In the genomic region with DNA sequence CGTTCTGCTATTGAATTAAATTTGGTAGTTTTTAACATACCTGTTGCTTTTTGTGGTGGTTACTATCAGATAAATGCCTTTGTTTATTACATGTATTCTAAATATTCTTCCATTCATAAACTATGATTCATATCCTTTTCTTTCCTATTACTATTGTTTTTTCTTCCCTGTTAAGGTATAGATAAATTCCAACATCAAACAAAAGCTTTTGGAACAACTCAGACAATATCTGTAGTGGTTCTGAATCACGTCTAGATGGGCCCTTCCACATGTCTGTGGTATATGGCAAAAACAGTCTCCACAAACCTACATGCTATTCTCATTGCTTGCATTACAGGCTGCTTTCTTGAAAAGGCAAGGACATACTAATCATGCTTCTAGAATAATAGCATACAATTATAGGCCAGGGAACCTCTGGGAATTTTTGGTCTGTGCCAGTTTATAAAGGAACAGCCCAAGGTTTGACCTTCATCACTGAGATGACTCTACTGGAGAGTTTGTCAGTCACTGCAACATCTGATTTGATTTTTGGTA, we compare ENCODE assay signal across 17 cellular contexts. TPM values are rescaled to one million over a fixed set of nuclear protein-coding genes. Genes with fewer than 3 reads are reported as not detected.
DNase-seq lines count a peak whose midpoint lies in the region; ATAC-seq, FAIRE-seq and TF ChIP-seq lines count a peak whose summit lies in the region.
"Had no signal": no experiment of that assay in that cellular context is flagged by ENCODE, and none has a peak within 500 bp of the region (broad histone marks: within the 10 kb centered on the region; RNA-seq: fewer than 3 reads in every experiment).

No MANE protein-coding gene starts in this region.

- CTCF ChIA-PET in endothelial cell of umbilical vein (lab: Charles Lee) = no interaction called here
- CTCF ChIA-PET in activated CD8-positive, alpha-beta T cell treated with anti-CD3 and anti-CD28 coated beads, Interleukin-2, amount 10 ng/mL, durations not matched to agents 7 days and 5 days (lab: Charles Lee) = interaction anchor here (2.5 kb wide), 1 partner anchor 7 kb away, joined by 10 read pairs; no protein-coding TSS in a partner anchor

- intact Hi-C loops in endothelial cell of umbilical vein (cut with micrococcal nuclease) = no loop called here

- H3K9me2 ChIP-seq in Loucy (replicated peaks; ENCODE audit: low read depth, low read length) = no peaks in the 10 kb centered on the region

- no peaks in the 10 kb centered on the region for H3K9me3 Mint-ChIP-seq in activated naive CD4-positive, alpha-beta T cell treated with anti-CD3 and anti-CD28 coated beads, Interleukin-2, amount 50 U/mL, for 24 hours
- H3K9me3 Mint-ChIP-seq in activated naive CD4-positive, alpha-beta T cell treated with anti-CD3 and anti-CD28 coated beads, Interleukin-2, amount 50 U/mL, for 72 hours = no peaks in the 10 kb centered on the region
- H3K9me3 Mint-ChIP-seq in activated CD8-positive, alpha-beta T cell treated with anti-CD3 and anti-CD28 coated beads, Interleukin-2, amount 10 ng/mL, durations not matched to agents 7 days and 5 days (ENCODE audit: insufficient read depth) = no peaks in the 10 kb centered on the region
- H3K9me3 Mint-ChIP-seq: CD14-positive monocyte had no signal

- H3K4me3 Mint-ChIP-seq in activated naive CD4-positive, alpha-beta T cell treated with anti-CD3 and anti-CD28 coated beads, Interleukin-2, amount 50 U/mL, for 24 hours = no peak overlapping the region
- H3K4me3 Mint-ChIP-seq in activated CD8-positive, alpha-beta T cell treated with anti-CD3 and anti-CD28 coated beads, Interleukin-2, amount 10 ng/mL, durations not matched to agents 7 days and 5 days = no peak overlapping the region
- H3K4me3 Mint-ChIP-seq: CD14-positive monocyte had no signal

- 70% methylated on average over 2 of the region's 2 CpGs for WGBS in smooth muscle cell (ENCODE audit: low lambda C conversion rate)

- H2AFZ ChIP-seq in Loucy (ENCODE audit: low read length) = no peak overlapping the region
- no peak overlapping the region for H2AFZ ChIP-seq in endothelial cell of umbilical vein (ENCODE audit: low read depth, low read length)
- no peak overlapping the region for H2AFZ ChIP-seq in smooth muscle cell (ENCODE audit: low read depth)

- H3F3A ChIP-seq in Loucy (ENCODE audit: low read depth) (no peaks in the 10 kb centered on the region; the same call in 1 of the 2 replicates), smooth muscle cell (ENCODE audit: low read depth) (peaks cover 5% of the 10 kb centered on the region)

- H3K4me3 ChIP-seq in Loucy (ENCODE audit: low read length, poor library complexity, severe bottlenecking) = peak overlapping the region; percentile 22
- H3K4me3 ChIP-seq in endothelial cell of umbilical vein (replicated peaks in 1 of 3; ENCODE audit: insufficient read depth in 1 of 3, low read depth in 1 of 3, low read length in 3 of 3) = no peak overlapping the region
- H3K4me3 ChIP-seq in smooth muscle cell = no peak overlapping the region
- H3K4me3 ChIP-seq: SJCRH30 had no signal

- H3K36me3 ChIP-seq in Loucy (ENCODE audit: insufficient read depth, low read length) = no peaks in the 10 kb centered on the region
- H3K36me3 ChIP-seq in endothelial cell of umbilical vein (ENCODE audit: control insufficient read depth in 2 of 2, extremely low read depth in 1 of 2, insufficient read depth in 2 of 2, low read length in 2 of 2) = no peaks in the 10 kb centered on the region
- H3K36me3 ChIP-seq in smooth muscle cell (ENCODE audit: low read depth) = no peaks in the 10 kb centered on the region

- dilution Hi-C loops in endothelial cell of umbilical vein (cut with MboI; ENCODE audit: extremely low pct_ligation_motif_present, low sequenced_read_pairs) = no loop called here

- TF ChIP-seq POLR2A in endothelial cell of umbilical vein (IDR thresholded peaks at IDR 0.05; ENCODE audit: low read depth, low read length) = no peak

- no TSS peak for BruUV-seq in endothelial cell of umbilical vein (replicated peaks; lab: Mats Ljungman, UMichigan)

- peak overlapping the region; percentile 8 for H3K27ac Mint-ChIP-seq in activated naive CD4-positive, alpha-beta T cell treated with anti-CD3 and anti-CD28 coated beads, Interleukin-2, amount 50 U/mL, for 24 hours
- H3K27ac Mint-ChIP-seq in activated naive CD4-positive, alpha-beta T cell treated with anti-CD3 and anti-CD28 coated beads, Interleukin-2, amount 50 U/mL, for 72 hours = no peak overlapping the region
- no peak overlapping the region for H3K27ac Mint-ChIP-seq in activated CD8-positive, alpha-beta T cell treated with anti-CD3 and anti-CD28 coated beads, Interleukin-2, amount 10 ng/mL, durations not matched to agents 7 days and 5 days
- H3K27ac Mint-ChIP-seq: CD14-positive monocyte had no signal

- H3K27me3 ChIP-seq in Loucy (ENCODE audit: insufficient read depth, low read length, poor library complexity, severe bottlenecking) = no peaks in the 10 kb centered on the region
- no peaks in the 10 kb centered on the region for H3K27me3 ChIP-seq in endothelial cell of umbilical vein (ENCODE audit: control insufficient read depth in 2 of 2, insufficient read depth in 2 of 2, low read length in 2 of 2)
- H3K27me3 ChIP-seq in smooth muscle cell (ENCODE audit: low read depth) = no peaks in the 10 kb centered on the region
- H3K27me3 ChIP-seq: SJCRH30 had no signal

- no peak for TF ChIP-seq CTCF in Loucy (conservative IDR thresholded peaks at IDR 0.05; ENCODE audit: low read length)
- TF ChIP-seq CTCF in endothelial cell of umbilical vein (IDR thresholded peaks at IDR 0.05; ENCODE audit: extremely low read depth in 1 of 2, insufficient read depth in 1 of 2, low read depth in 1 of 2, low read length in 2 of 2) = no peak
- TF ChIP-seq CTCF in smooth muscle cell (IDR thresholded peaks at IDR 0.05; ENCODE audit: borderline replicate concordance, insufficient read depth, poor library complexity, severe bottlenecking) = no peak

- H3K9ac ChIP-seq in Loucy (ENCODE audit: low read depth, low read length, poor library complexity, severe bottlenecking) (no peak overlapping the region), endothelial cell of umbilical vein (replicated peaks; ENCODE audit: extremely low read depth, insufficient read depth, low read length) (no peak overlapping the region), smooth muscle cell (ENCODE audit: low read depth) (no peak overlapping the region)

- H3K4me1 ChIP-seq in Loucy (ENCODE audit: insufficient read depth, low read length, poor library complexity, severe bottlenecking) (peaks cover 50% of the 10 kb centered on the region), endothelial cell of umbilical vein (ENCODE audit: control insufficient read depth, extremely low read depth, insufficient read depth, low read length) (peaks cover 40% of the 10 kb centered on the region), smooth muscle cell (ENCODE audit: low read depth) (peaks cover 14% of the 10 kb centered on the region)
- H3K4me1 ChIP-seq: SJCRH30 had no signal

- no peaks in the 10 kb centered on the region for H3K9me1 ChIP-seq in endothelial cell of umbilical vein (replicated peaks; ENCODE audit: control insufficient read depth, extremely low read depth, insufficient read depth, low read length)

- no peaks in the 10 kb centered on the region for H3K36me3 Mint-ChIP-seq in activated naive CD4-positive, alpha-beta T cell treated with anti-CD3 and anti-CD28 coated beads, Interleukin-2, amount 50 U/mL, for 24 hours
- H3K36me3 Mint-ChIP-seq in activated naive CD4-positive, alpha-beta T cell treated with anti-CD3 and anti-CD28 coated beads, Interleukin-2, amount 50 U/mL, for 72 hours = peaks cover 0 to 5% of the 10 kb centered on the region in 2 donors
- peaks cover 4% of the 10 kb centered on the region for H3K36me3 Mint-ChIP-seq in activated CD8-positive, alpha-beta T cell treated with anti-CD3 and anti-CD28 coated beads, Interleukin-2, amount 10 ng/mL, durations not matched to agents 7 days and 5 days (ENCODE audit: low read depth)
- H3K36me3 Mint-ChIP-seq: CD14-positive monocyte had no signal

- peak overlapping the region; percentile 67 for H3K27ac ChIP-seq in endothelial cell of umbilical vein (ENCODE audit: insufficient read depth, low read depth, low read length)
- peak overlapping the region; percentile 39 for H3K27ac ChIP-seq in smooth muscle cell (ENCODE audit: low read depth)
- H3K27ac ChIP-seq: SJCRH30 had no signal

- POLR2A ChIA-PET in endothelial cell of umbilical vein (lab: Charles Lee) = no interaction called here
- POLR2A ChIA-PET in activated CD8-positive, alpha-beta T cell treated with anti-CD3 and anti-CD28 coated beads, Interleukin-2, amount 10 ng/mL, durations not matched to agents 7 days and 5 days (lab: Charles Lee) = no interaction called here

- no peak for DNase-seq in activated naive CD4-positive, alpha-beta T cell treated with anti-CD3 and anti-CD28 coated beads, Interleukin-2, amount 50 U/mL, for 72 hours (ENCODE audit: low spot score in 2 of 2)
- DNase-seq in endothelial cell of umbilical vein (ENCODE audit: low read depth, low spot score) = peak; percentile 51
- no peak for DNase-seq in smooth muscle cell (lab: John Stamatoyannopoulos, UW; ENCODE audit: unreplicated experiment)
- no peak for DNase-seq in activated CD8-positive, alpha-beta T cell treated with anti-CD3 and anti-CD28 coated beads, Interleukin-2, amount 10 ng/mL, durations not matched to agents 7 days and 5 days
- DNase-seq: COR-L47, DMS53, H7, Kasumi-1, NCI-H2029, NCI-H510A, SJCRH30 had no signal

- peak; percentile 37 for FAIRE-seq in endothelial cell of umbilical vein (lab: Jason Lieb, UNC)
- FAIRE-seq: G401.6 had no signal

- no peaks in the 10 kb centered on the region for H3K27me3 Mint-ChIP-seq in activated naive CD4-positive, alpha-beta T cell treated with anti-CD3 and anti-CD28 coated beads, Interleukin-2, amount 50 U/mL, for 24 hours
- H3K27me3 Mint-ChIP-seq in activated CD8-positive, alpha-beta T cell treated with anti-CD3 and anti-CD28 coated beads, Interleukin-2, amount 10 ng/mL, durations not matched to agents 7 days and 5 days (ENCODE audit: low read depth) = no peaks in the 10 kb centered on the region

- peaks cover 44% of the 10 kb centered on the region for H3K4me1 Mint-ChIP-seq in activated naive CD4-positive, alpha-beta T cell treated with anti-CD3 and anti-CD28 coated beads, Interleukin-2, amount 50 U/mL, for 24 hours
- H3K4me1 Mint-ChIP-seq in activated CD8-positive, alpha-beta T cell treated with anti-CD3 and anti-CD28 coated beads, Interleukin-2, amount 10 ng/mL, durations not matched to agents 7 days and 5 days (ENCODE audit: low read depth) = peaks cover 27% of the 10 kb centered on the region

- H3K79me2 ChIP-seq in Loucy (ENCODE audit: insufficient read depth, low read length) (peaks cover 98% of the 10 kb centered on the region), endothelial cell of umbilical vein (ENCODE audit: control insufficient read depth, insufficient read depth, low read length) (peaks cover 65% of the 10 kb centered on the region), smooth muscle cell (ENCODE audit: low read depth) (peaks cover 98% of the 10 kb centered on the region)

- H3K4me2 ChIP-seq in Loucy (ENCODE audit: low read depth, low read length, poor library complexity, severe bottlenecking) (peak overlapping the region; percentile 50), endothelial cell of umbilical vein (ENCODE audit: insufficient read depth, low read length) (peak overlapping the region; percentile 45), smooth muscle cell (no peak overlapping the region)

- H3K9me3 ChIP-seq in Loucy (ENCODE audit: insufficient read depth, low read depth, low read length) (no peaks in the 10 kb centered on the region), endothelial cell of umbilical vein (replicated peaks; ENCODE audit: control insufficient read depth, insufficient read depth, low read length) (no peaks in the 10 kb centered on the region), smooth muscle cell (replicated peaks; ENCODE audit: low read depth) (no peaks in the 10 kb centered on the region)
- H3K9me3 ChIP-seq: SJCRH30 had no signal

- H4K20me1 ChIP-seq in Loucy (ENCODE audit: insufficient read depth, low read length, poor library complexity, severe bottlenecking) = peaks cover 89% of the 10 kb centered on the region
- H4K20me1 ChIP-seq in endothelial cell of umbilical vein (replicated peaks; ENCODE audit: control insufficient read depth, extremely low read depth, insufficient read depth, low read length) = no peaks in the 10 kb centered on the region
- peaks cover 100% of the 10 kb centered on the region for H4K20me1 ChIP-seq in smooth muscle cell (ENCODE audit: low read depth)

- ATAC-seq in activated naive CD4-positive, alpha-beta T cell treated with anti-CD3 and anti-CD28 coated beads, Interleukin-2, amount 50 U/mL, for 72 hours = no peak
- ATAC-seq in GM18870 (IDR thresholded peaks at IDR 0.05; ENCODE audit: unreplicated experiment) (no peak), GM18873 (IDR thresholded peaks at IDR 0.05; ENCODE audit: low FRiP score, unreplicated experiment) (no peak)
- ATAC-seq in activated CD8-positive, alpha-beta T cell treated with anti-CD3 and anti-CD28 coated beads, Interleukin-2, amount 10 ng/mL, durations not matched to agents 7 days and 5 days = no peak

RNA-seq across cellular contexts. Expression of a gene that starts 6.4 kb away (rescaled TPM):
- total RNA-seq in activated naive CD4-positive, alpha-beta T cell treated with anti-CD3 and anti-CD28 coated beads, Interleukin-2, amount 50 U/mL, for 72 hours = 10 to 100 TPM; 17.5 to 21.5 TPM
- 16.5 and 24.0 TPM in 2 replicates for total RNA-seq in endothelial cell of umbilical vein
- 4.0 and 5.4 TPM in 2 replicates for polyA plus RNA-seq in endothelial cell of umbilical vein
- polyA plus RNA-seq in endothelial cell of umbilical vein (2011; cell fraction: cytosol; rRNA removed) = 5.9 and 6.3 TPM in 2 replicates
- polyA plus RNA-seq in endothelial cell of umbilical vein (2011; cell fraction: nucleus; rRNA removed) = 18.1 and 21.6 TPM in 2 replicates
- 5.7 and 8.4 TPM in 2 replicates for polyA plus RNA-seq in endothelial cell of umbilical vein (2012)
- 18.3 and 18.8 TPM in 2 replicates for polyA minus RNA-seq in endothelial cell of umbilical vein
- 5.9 TPM for polyA minus RNA-seq in endothelial cell of umbilical vein (2011; cell fraction: cytosol; rRNA and poly(A)+ RNA removed)
- polyA minus RNA-seq in endothelial cell of umbilical vein (2011; cell fraction: nucleus; rRNA and poly(A)+ RNA removed) = 45.9 and 62.8 TPM in 2 replicates
- 15.9 and 27.7 TPM in 2 replicates for total RNA-seq in smooth muscle cell
- polyA plus RNA-seq in smooth muscle cell = 9.2 and 9.4 TPM in 2 replicates
- 10 to 100 TPM; 15.3 to 18.0 TPM for total RNA-seq in activated CD8-positive, alpha-beta T cell treated with anti-CD3 and anti-CD28 coated beads, Interleukin-2, amount 10 ng/mL, durations not matched to agents 7 days and 5 days
